9 cellular contexts compared by ENCODE assay signal in genomic region chr3:177830411-177830849, GRCh38.
DNase-seq lines count a peak whose midpoint lies in the region; ATAC-seq, FAIRE-seq and TF ChIP-seq lines count a peak whose summit lies in the region.
"Had no signal": no experiment of that assay in that cellular context is flagged by ENCODE, and none has a peak within 500 bp of the region (broad histone marks: within the 10 kb centered on the region; RNA-seq: fewer than 3 reads in every experiment).

No MANE protein-coding gene starts in this region.

- no peak overlapping the region for H3K4me3 ChIP-seq in adipocyte (ENCODE audit: low read length)
- no peak overlapping the region for H3K4me3 ChIP-seq in keratinocyte (ENCODE audit: control insufficient read depth in 2 of 3, extremely low read depth in 1 of 3, insufficient read depth in 2 of 3, low read depth in 1 of 3, low read length in 3 of 3)
- H3K4me3 ChIP-seq in upper lobe of left lung: no peak overlapping the region

- no peak overlapping the region for H3K4me2 ChIP-seq in keratinocyte (ENCODE audit: control insufficient read depth, extremely low read depth, insufficient read depth, low read depth, low read length)

- H3K9me3 ChIP-seq in adipocyte (ENCODE audit: control insufficient read depth, low read length): no peaks in the 10 kb centered on the region
- no peaks in the 10 kb centered on the region for H3K9me3 ChIP-seq in keratinocyte (ENCODE audit: control insufficient read depth, low read depth, low read length)
- no peaks in the 10 kb centered on the region for H3K9me3 ChIP-seq in upper lobe of left lung

- FAIRE-seq in keratinocyte (lab: Jason Lieb, UNC): no peak
- FAIRE-seq in GM19239 (lab: Jason Lieb, UNC): no peak
- FAIRE-seq: A204.1 had no signal

- peak in 1 of 4 donors; percentile 37 for TF ChIP-seq EP300 in upper lobe of left lung (IDR thresholded peaks at IDR 0.05)

- no peaks in the 10 kb centered on the region for H3K36me3 ChIP-seq in adipocyte (ENCODE audit: control insufficient read depth, insufficient read depth, low read length, severe bottlenecking)
- H3K36me3 ChIP-seq in keratinocyte (ENCODE audit: control insufficient read depth in 2 of 2, extremely low read depth in 1 of 2, insufficient read depth in 2 of 2, low read length in 2 of 2): no peaks in the 10 kb centered on the region
- H3K36me3 ChIP-seq in upper lobe of left lung: no peaks in the 10 kb centered on the region

- ATAC-seq in upper lobe of left lung (ENCODE audit: low FRiP score in 2 of 2): peak; percentile 52 to 74
- ATAC-seq in HG03175 (IDR thresholded peaks at IDR 0.05; ENCODE audit: unreplicated experiment): no peak
- ATAC-seq in HG03039 (IDR thresholded peaks at IDR 0.05; ENCODE audit: unreplicated experiment): no peak

- H3K9ac ChIP-seq in adipocyte (ENCODE audit: low read length) (peak overlapping the region; percentile 27), keratinocyte (ENCODE audit: control insufficient read depth, extremely low read depth, insufficient read depth, low read length) (no peak overlapping the region)

- dilution Hi-C loops in keratinocyte (cut with MboI; ENCODE audit: extremely low pct_ligation_motif_present, low sequenced_read_pairs): no loop called here

- no peak for TF ChIP-seq CTCF in keratinocyte (optimal IDR thresholded peaks at IDR 0.05 in 1 of 3, IDR thresholded peaks at IDR 0.05 in 1 of 3, conservative IDR thresholded peaks at IDR 0.05 in 1 of 3; ENCODE audit: extremely low read depth in 1 of 3, insufficient read depth in 2 of 3, low read length in 3 of 3)
- no peak for TF ChIP-seq CTCF in upper lobe of left lung (IDR thresholded peaks at IDR 0.05)

- DNase-seq in NCI-H510A treated with DMSO at 0.1 percent for 48 hours (lab: John Stamatoyannopoulos, UW) (peak; percentile 48), NCI-H510A (lab: John Stamatoyannopoulos, UW) (no peak), adipocyte (ENCODE audit: low read depth) (peak; percentile 88), keratinocyte (ENCODE audit: low read depth, low spot score) (no peak), upper lobe of left lung (no peak), GM19239 (ENCODE audit: insufficient read length, low spot score) (no peak)

- no peaks in the 10 kb centered on the region for H4K20me1 ChIP-seq in keratinocyte (ENCODE audit: control insufficient read depth, extremely low read depth, insufficient read depth, low read length)

- H3K4me1 ChIP-seq in adipocyte (ENCODE audit: control insufficient read depth, insufficient read depth, low read length) (peaks cover 77% of the 10 kb centered on the region), keratinocyte (ENCODE audit: control insufficient read depth, extremely low read depth, insufficient read depth, low read length) (peaks cover 32% of the 10 kb centered on the region), upper lobe of left lung (peaks cover 7 to 17% (median 14%) of the 10 kb centered on the region in 4 donors)

- H2AFZ ChIP-seq in keratinocyte (ENCODE audit: control insufficient read depth, low read length): peak overlapping the region; percentile 1

- TF ChIP-seq POLR2A in upper lobe of left lung (IDR thresholded peaks at IDR 0.05): no peak

- no peaks in the 10 kb centered on the region for H3K79me2 ChIP-seq in keratinocyte (ENCODE audit: control insufficient read depth, insufficient read depth, low read length)

- no peak overlapping the region for H3K27ac ChIP-seq in keratinocyte (ENCODE audit: control insufficient read depth, insufficient read depth, low read length)
- peak overlapping the region; percentile 35 to 64 (median 50) for H3K27ac ChIP-seq in upper lobe of left lung

- WGBS in upper lobe of left lung, 2 donors: 41 to 48% methylated on average over 3 of the region's 3 CpGs

- no peaks in the 10 kb centered on the region for H3K27me3 ChIP-seq in adipocyte (replicated peaks; ENCODE audit: control insufficient read depth, insufficient read depth, low read length)
- H3K27me3 ChIP-seq in keratinocyte (ENCODE audit: control insufficient read depth, extremely low read depth, insufficient read depth, low read length): no peaks in the 10 kb centered on the region
- H3K27me3 ChIP-seq in upper lobe of left lung: no peaks in the 10 kb centered on the region

- no peaks in the 10 kb centered on the region for H3K9me1 ChIP-seq in keratinocyte (ENCODE audit: control insufficient read depth, extremely low read depth, insufficient read depth, low read length)

Comparison
In these comparisons a context has a peak if more than half of its experiments do, and no peak if none do; other contexts are left out.
1. DNase-seq: peak in NCI-H510A treated with DMSO at 0.1 percent for 48 hours (single experiment) and adipocyte (single experiment); none in NCI-H510A (single experiment), keratinocyte (single experiment), upper lobe of left lung (0 of 2) and GM19239 (single experiment).
2. ATAC-seq: peak in upper lobe of left lung (2 of 2); none in HG03175 (single experiment) and HG03039 (single experiment).